ENCODE assay signal across 4 cellular contexts in genomic region chr1:82055375-82055774, GRCh38.
TF ChIP-seq lines count a peak whose summit lies in the region.
"Not testable (repeated sequence)": the region's sequence is repeated elsewhere in the genome, so short reads cannot be mapped to it uniquely, and the experiment has no call there.

No MANE protein-coding gene starts in this region.

TF ChIP-seq in IMR-90, 13 proteins besides CTCF, POLR2A, EP300 and RAD21:
- TF ChIP-seq CEBPB (IDR thresholded peaks at IDR 0.05; ENCODE audit: low read depth, low read length), result peak; percentile 55

TF ChIP-seq in Ishikawa, 13 proteins besides CTCF, POLR2A, EP300 and RAD21:
- peak; percentile 65 for TF ChIP-seq CEBPB (IDR thresholded peaks at IDR 0.05)

TF ChIP-seq in K562, 482 proteins besides CTCF, POLR2A, EP300 and RAD21:
- 0 out of 2 replicates have a peak, but pooled peaks have one; percentile 21 for TF ChIP-seq CEBPB (tag; IDR thresholded peaks at IDR 0.05)
- not testable (repeated sequence) for TF ChIP-seq CEBPG (CRISPR knock-in tag; IDR thresholded peaks at IDR 0.05)
- peak in 1 of 2 experiments; percentile 51; a peak in 1 of 4 replicates for TF ChIP-seq CEBPG (tag; conservative IDR thresholded peaks at IDR 0.05 in 1 of 2, IDR thresholded peaks at IDR 0.05 in 1 of 2)

TF ChIP-seq in H1, 55 proteins besides CTCF, POLR2A, EP300 and RAD21:
- peak; percentile 72; the same call in 1 of the 2 replicates for TF ChIP-seq CEBPB (IDR thresholded peaks at IDR 0.05; ENCODE audit: low read depth, low read length)
TF ChIP-seq in H1: peak in this region for 1; not testable (repeated sequence) for 54.
